8 cellular contexts compared by ENCODE assay signal in genomic region chr5:36151434-36152323, GRCh38. TPM values are rescaled to one million over a fixed set of nuclear protein-coding genes. Genes with fewer than 3 reads are reported as not detected.
DNase-seq lines count a peak whose midpoint lies in the region; ATAC-seq, FAIRE-seq and TF ChIP-seq lines count a peak whose summit lies in the region.

Gene LMBRD2, minus strand, starts transcription at chr5:36151887. Its CDS starts 8,538 bp downstream, at chr5:36143349.
Gene SKP2, plus strand, starts transcription at chr5:36152111. Its CDS starts 152 bp downstream, at chr5:36152263.

- peak within 1 kb of the TSS; percentile 50 for H3K56ac ChIP-seq in H1 (replicated peaks; ENCODE audit: insufficient read length, low read depth, low read length)

- no peaks in the 10 kb centered on the region for H4K20me1 ChIP-seq in H1 (replicated peaks in 1 of 2; ENCODE audit: control insufficient read depth in 1 of 2, insufficient read depth in 2 of 2, low read length in 2 of 2)

- POLR2A ChIA-PET in H1 (lab: Charles Lee; ENCODE audit: partially characterized antibody) = interaction anchor here (0.5 to 2.4 kb wide), 10 partner anchors 10 to 997 kb away, joined by 3 to 13 read pairs (median 4); partner anchors contain the start of genes NADK2, PRLR and UGT3A2

- H2BK12ac ChIP-seq in H1 (ENCODE audit: low read depth, low read length) (0 out of 2 replicates have a peak within 1 kb of the TSS, but pooled peaks have one; percentile 41), mesenchymal stem cell (ENCODE audit: low read length in 2 of 2) (no peak within 1 kb of the TSS)

- no peaks in the 10 kb centered on the region for H3K79me1 ChIP-seq in H1 (ENCODE audit: low read depth, low read length)
- H3K79me1 ChIP-seq in mesenchymal stem cell (replicated peaks; ENCODE audit: low read length, poor library complexity, severe bottlenecking) = peaks cover 15% of the 10 kb centered on the region

- peak; percentile 98 for ATAC-seq in GM21367 (IDR thresholded peaks at IDR 0.05; ENCODE audit: unreplicated experiment)

- H3K4ac ChIP-seq in H1 (replicated peaks; ENCODE audit: insufficient read length, low read depth, low read length) (no peak within 1 kb of the TSS), mesenchymal stem cell (ENCODE audit: low read depth in 1 of 2, low read length in 2 of 2) (peak within 1 kb of the TSS; percentile 5 to 47)

- TF ChIP-seq CTCF in H1 (IDR thresholded peaks at IDR 0.05; ENCODE audit: control extremely low read depth in 1 of 3, insufficient read depth in 1 of 3, low read depth in 1 of 3, low read length in 3 of 3) = no peak

- H3K27me3 ChIP-seq in H1 (replicated peaks in 1 of 4; ENCODE audit: control insufficient read depth in 3 of 4, extremely low read depth in 1 of 4, insufficient read depth in 3 of 4, low read length in 3 of 4) (no peaks in the 10 kb centered on the region), mesenchymal stem cell (ENCODE audit: control insufficient read depth in 1 of 2, insufficient read depth in 1 of 2, low read length in 2 of 2) (no peaks in the 10 kb centered on the region)

- no peak within 1 kb of the TSS for H2AK5ac ChIP-seq in H1 (ENCODE audit: low read depth, low read length)
- no peak within 1 kb of the TSS for H2AK5ac ChIP-seq in mesenchymal stem cell (ENCODE audit: low read length, severe bottlenecking)

- TF ChIP-seq EP300 in H1 (IDR thresholded peaks at IDR 0.05; ENCODE audit: borderline replicate concordance in 1 of 2, low read depth in 2 of 2, low read length in 2 of 2) = no peak

- TF ChIP-seq POLR2A in H1 (IDR thresholded peaks at IDR 0.05; ENCODE audit: control extremely low read depth in 1 of 2, low read depth in 2 of 2, low read length in 2 of 2) = peak; percentile 56 to 86

- H4K91ac ChIP-seq in H1 (replicated peaks; ENCODE audit: insufficient read length, low read length) (no peak within 1 kb of the TSS), mesenchymal stem cell (ENCODE audit: low read length) (no peak within 1 kb of the TSS)

- no peak for TF ChIP-seq RAD21 in H1 (IDR thresholded peaks at IDR 0.05 in 1 of 2, conservative IDR thresholded peaks at IDR 0.05 in 1 of 2; ENCODE audit: low read depth in 2 of 2, low read length in 2 of 2)

- no peak within 1 kb of the TSS for H2BK20ac ChIP-seq in H1 (ENCODE audit: low read length)

- peaks cover 0 to 5% (median 2%) of the 10 kb centered on the region in 4 experiments; a peak in 3 of 7 replicates for H3K4me1 ChIP-seq in H1 (replicated peaks in 1 of 4; ENCODE audit: control insufficient read depth in 3 of 4, insufficient read depth in 4 of 4, low read length in 3 of 4)
- H3K4me1 ChIP-seq in mesenchymal stem cell (ENCODE audit: control insufficient read depth, insufficient read depth, low read depth, low read length) = peaks cover 9% of the 10 kb centered on the region

- CTCF ChIA-PET in H1 (lab: Charles Lee; ENCODE audit: partially characterized antibody) = interaction anchor here (0.6 to 6.1 kb wide), 12 partner anchors 9 to 188 kb away, joined by 3 to 44 read pairs (median 5); partner anchors contain the start of genes NADK2 and UGT3A2

- H3K36me3 ChIP-seq in H1 (ENCODE audit: control insufficient read depth in 2 of 4, insufficient read depth in 4 of 4, low read length in 3 of 4) (peaks cover 0 to 29% (median 8%) of the 10 kb centered on the region in 4 experiments; a peak in 7 of 8 replicates), mesenchymal stem cell (ENCODE audit: control insufficient read depth in 1 of 2, insufficient read depth in 2 of 2, low read depth in 1 of 2, low read length in 2 of 2) (peaks cover 6 to 20% of the 10 kb centered on the region in 2 experiments)

- peak within 1 kb of the TSS; percentile 88 for H2AFZ ChIP-seq in H1 (ENCODE audit: low read length)
- peak within 1 kb of the TSS; percentile 92 for H2AFZ ChIP-seq in mesenchymal stem cell (ENCODE audit: low read depth, low read length)

- H3K4me3 ChIP-seq in H1 (ENCODE audit: extremely low read depth in 1 of 4, insufficient read depth in 2 of 4, low read depth in 3 of 4, low read length in 4 of 4) = peak within 1 kb of the TSS; percentile 85 to 90 (median 86)
- H3K4me3 ChIP-seq in mesenchymal stem cell (ENCODE audit: insufficient read depth in 1 of 2, low read depth in 1 of 2, low read length in 2 of 2) = peak within 1 kb of the TSS; percentile 81 to 91

- H3K14ac ChIP-seq in H1 (ENCODE audit: insufficient read length) (no peak within 1 kb of the TSS), mesenchymal stem cell (ENCODE audit: low read length in 2 of 2) (no peak within 1 kb of the TSS)

- H3K23me2 ChIP-seq in H1 (ENCODE audit: low read depth, low read length) = peaks cover 12% of the 10 kb centered on the region; the same call in 1 of the 2 replicates

- H3K9ac ChIP-seq in H1 (replicated peaks in 1 of 4; ENCODE audit: extremely low read depth in 1 of 4, low read depth in 3 of 4, low read length in 3 of 4) (peak within 1 kb of the TSS; percentile 77 to 97 (median 84)), mesenchymal stem cell (ENCODE audit: low read length) (peak within 1 kb of the TSS; percentile 91)

- FAIRE-seq in HTR-8/SVneo (lab: Jason Lieb, UNC) (peak; percentile 99), H1 (lab: Jason Lieb, UNC) (peak; percentile 81)

- H3K23ac ChIP-seq in H1 (ENCODE audit: insufficient read length) (no peak within 1 kb of the TSS), mesenchymal stem cell (ENCODE audit: low read length in 2 of 2) (peak within 1 kb of the TSS in 1 of 2 experiments; percentile 34)

- H2BK15ac ChIP-seq in H1 (ENCODE audit: low read length) (no peak within 1 kb of the TSS), mesenchymal stem cell (ENCODE audit: low read depth, poor library complexity, severe bottlenecking) (peak within 1 kb of the TSS; percentile 29)

- peaks cover 0 to 36% of the 10 kb centered on the region in 2 experiments; a peak in 3 of 4 replicates for H3K79me2 ChIP-seq in H1 (ENCODE audit: control insufficient read depth in 1 of 2, insufficient read depth in 2 of 2, low read length in 2 of 2)

- WGBS in H1 (ENCODE audit: extremely low coverage in 1 of 2, insufficient coverage in 1 of 2, insufficient read length in 1 of 2, insufficient replicate concordance in 2 of 2, low coverage in 1 of 2, low lambda C conversion rate in 2 of 2, missing lambda C conversion rate in 1 of 2), 2 experiments = 2% methylated on average over 79 of the region's 81 CpGs; no CpG with 5 or more reads in 1 of the 2 experiments
- WGBS in mesenchymal stem cell = under 1% methylated on average over 80 of the region's 81 CpGs

- DNase-seq in COLO829 (ENCODE audit: low spot score) (peak; percentile 86), HTR-8/SVneo (ENCODE audit: insufficient read length, low spot score) (peak; percentile 99), NOMO-1 treated with dmso at 0.1 percent for 144 hours (lab: John Stamatoyannopoulos, UW; ENCODE audit: unreplicated experiment) (peak; percentile 100), H1 (ENCODE audit: low read depth in 1 of 2, low spot score in 2 of 2) (peak; percentile 92 to 94), mesenchymal stem cell (peak; percentile 99)
- peak; percentile 77 to 87 (median 86) for DNase-seq in activated CD8-positive, alpha-beta memory T cell treated with anti-CD3 and anti-CD28 coated beads for 48 hours (ENCODE audit: low read depth in 2 of 3, low spot score in 2 of 3)
- DNase-seq in stimulated activated CD8-positive, alpha-beta memory T cell treated with anti-CD3 and anti-CD28 coated beads, Interleukin-12 subunit alpha, Interleukin-12 subunit beta, amount 100 ng/mL, for 4 hours (ENCODE audit: low read depth) = peak; percentile 95

- H3K9me3 ChIP-seq in H1 (ENCODE audit: insufficient read depth in 2 of 2, low read depth in 1 of 2, low read length in 1 of 2) (no peaks in the 10 kb centered on the region), mesenchymal stem cell (ENCODE audit: control insufficient read depth, low read length) (no peaks in the 10 kb centered on the region)

- H3K18ac ChIP-seq in H1 (ENCODE audit: extremely low read depth, low read length) (peak within 1 kb of the TSS; percentile 81), mesenchymal stem cell (ENCODE audit: low read depth in 1 of 2, low read length in 2 of 2) (peak within 1 kb of the TSS; percentile 46 to 71)

- H3K4me2 ChIP-seq in H1 (ENCODE audit: insufficient read depth in 1 of 2, low read depth in 2 of 2, low read length in 2 of 2) (peak within 1 kb of the TSS; percentile 94 to 96), mesenchymal stem cell (ENCODE audit: low read length, poor library complexity, severe bottlenecking) (peak within 1 kb of the TSS; percentile 93)

- H2BK5ac ChIP-seq in H1 (ENCODE audit: low read depth, low read length) (peak within 1 kb of the TSS; percentile 55; the same call in 1 of the 2 replicates), mesenchymal stem cell (ENCODE audit: low read depth, low read length, poor library complexity, severe bottlenecking) (no peak within 1 kb of the TSS)

- H3K27ac ChIP-seq in H1 (ENCODE audit: low read depth, low read length) (peak within 1 kb of the TSS; percentile 42; the same call in 1 of the 2 replicates), mesenchymal stem cell (ENCODE audit: low read length, poor library complexity, severe bottlenecking) (peak within 1 kb of the TSS; percentile 73)

- no peak within 1 kb of the TSS for H4K5ac ChIP-seq in H1 (ENCODE audit: insufficient read length, low read depth, low read length)

- H2BK120ac ChIP-seq in H1 (replicated peaks; ENCODE audit: low read depth, low read length) = no peak within 1 kb of the TSS
- H2BK120ac ChIP-seq in mesenchymal stem cell (ENCODE audit: low read depth, low read length) = no peak within 1 kb of the TSS

- peak within 1 kb of the TSS; percentile 81; the same call in 1 of the 2 replicates for H4K8ac ChIP-seq in H1 (ENCODE audit: extremely low read depth, insufficient read depth, low read length)
- peak within 1 kb of the TSS; percentile 85 for H4K8ac ChIP-seq in mesenchymal stem cell (ENCODE audit: low read length)

RNA-seq across cellular contexts. Expression of gene LMBRD2, which starts in this region (rescaled TPM):
- total RNA-seq in H1 (2021; fragmentation: NEBNext Ultra II Directional; extraction: Animal tissue kit (Norgen Biotek cat#: 25700)) = 3.9 and 4.1 TPM in 2 replicates
- 0.89 and 1.1 TPM in 2 replicates for polyA plus RNA-seq in H1 (2011; rRNA removed)
- polyA plus RNA-seq in H1 (2011; cell fraction: cytosol; rRNA removed) = 1.6 TPM
- polyA plus RNA-seq in H1 (2011; cell fraction: nucleus; rRNA removed) = 1.1 TPM
- polyA plus RNA-seq in H1 (2012, experiment 1 of 2) = 0.88 to 1.7 TPM (median 1.2 TPM) in 4 replicates
- polyA plus RNA-seq in H1 (2012, experiment 2 of 2) = 0.08 TPM
- polyA plus RNA-seq in H1 (2013, experiment 1 of 2) = 3.8 TPM
- 4.9 TPM for polyA plus RNA-seq in H1 (2013, experiment 2 of 2)
- polyA minus RNA-seq in H1 (2011; rRNA and poly(A)+ RNA removed) = 4.6 and 6.9 TPM in 2 replicates
- 5.9 TPM for polyA minus RNA-seq in H1 (2011; cell fraction: cytosol; rRNA and poly(A)+ RNA removed)
- 8.1 TPM for polyA minus RNA-seq in H1 (2011; cell fraction: nucleus; rRNA and poly(A)+ RNA removed)
- 3.8 TPM for polyA plus RNA-seq in mesenchymal stem cell (2013, experiment 1 of 2)
- polyA plus RNA-seq in mesenchymal stem cell (2013, experiment 2 of 2) = 3.6 TPM

RNA-seq across cellular contexts. Expression of gene SKP2, which starts in this region (rescaled TPM):
- 104 TPM in 2 replicates for total RNA-seq in H1 (2021; fragmentation: NEBNext Ultra II Directional; extraction: Animal tissue kit (Norgen Biotek cat#: 25700))
- 44.3 and 49.9 TPM in 2 replicates for polyA plus RNA-seq in H1 (2011; rRNA removed)
- 57.4 TPM for polyA plus RNA-seq in H1 (2011; cell fraction: cytosol; rRNA removed)
- 39.0 TPM for polyA plus RNA-seq in H1 (2011; cell fraction: nucleus; rRNA removed)
- polyA plus RNA-seq in H1 (2012, experiment 1 of 2) = 51.0 to 89.4 TPM (median 62.0 TPM) in 4 replicates
- polyA plus RNA-seq in H1 (2012, experiment 2 of 2) = 21.8 TPM
- 56.4 TPM for polyA plus RNA-seq in H1 (2013, experiment 1 of 2)
- polyA plus RNA-seq in H1 (2013, experiment 2 of 2) = 59.0 TPM
- polyA minus RNA-seq in H1 (2011; rRNA and poly(A)+ RNA removed) = 88.9 and 129 TPM in 2 replicates
- 57.6 TPM for polyA minus RNA-seq in H1 (2011; cell fraction: cytosol; rRNA and poly(A)+ RNA removed)
- polyA minus RNA-seq in H1 (2011; cell fraction: nucleus; rRNA and poly(A)+ RNA removed) = 49.6 TPM
- polyA plus RNA-seq in mesenchymal stem cell (2013, experiment 1 of 2) = 28.1 TPM
- 28.7 TPM for polyA plus RNA-seq in mesenchymal stem cell (2013, experiment 2 of 2)

Comparison
In these comparisons a context has a peak if more than half of its experiments do, and no peak if none do; other contexts are left out.
1. Peak in every context shown above with its lines: DNase-seq, ATAC-seq, H3K4me3 ChIP-seq and H3K27ac ChIP-seq.